1 cellular context compared by ENCODE assay signal in genomic region chr7:31958216-31958615, GRCh38.
TF ChIP-seq lines count a peak whose summit lies in the region.

No MANE protein-coding gene starts in this region.

TF ChIP-seq in A549, 52 proteins besides CTCF, POLR2A, EP300 and RAD21 (continued from another document):
- TF ChIP-seq, protein P1, sequence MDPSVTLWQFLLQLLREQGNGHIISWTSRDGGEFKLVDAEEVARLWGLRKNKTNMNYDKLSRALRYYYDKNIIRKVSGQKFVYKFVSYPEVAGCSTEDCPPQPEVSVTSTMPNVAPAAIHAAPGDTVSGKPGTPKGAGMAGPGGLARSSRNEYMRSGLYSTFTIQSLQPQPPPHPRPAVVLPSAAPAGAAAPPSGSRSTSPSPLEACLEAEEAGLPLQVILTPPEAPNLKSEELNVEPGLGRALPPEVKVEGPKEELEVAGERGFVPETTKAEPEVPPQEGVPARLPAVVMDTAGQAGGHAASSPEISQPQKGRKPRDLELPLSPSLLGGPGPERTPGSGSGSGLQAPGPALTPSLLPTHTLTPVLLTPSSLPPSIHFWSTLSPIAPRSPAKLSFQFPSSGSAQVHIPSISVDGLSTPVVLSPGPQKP (IDR thresholded peaks at IDR 0.05; ENCODE audit: low read depth, low read length) = no peak
- TF ChIP-seq RCOR1 (IDR thresholded peaks at IDR 0.05; ENCODE audit: low read depth, low read length) (no peak), HOXB13 (CRISPR knock-in tag; IDR thresholded peaks at IDR 0.05; ENCODE audit: low read depth) (no peak), ESRRA (IDR thresholded peaks at IDR 0.05; ENCODE audit: borderline replicate concordance, low read length) (no peak), MAZ (IDR thresholded peaks at IDR 0.05; ENCODE audit: borderline replicate concordance, low read depth, low read length) (no peak), CHD2 (IDR thresholded peaks at IDR 0.05; ENCODE audit: low read length, partially characterized antibody) (no peak), TP53 (CRISPR knock-in tag; IDR thresholded peaks at IDR 0.05) (no peak), KDM5A (IDR thresholded peaks at IDR 0.05) (no peak), ZC3H11A (IDR thresholded peaks at IDR 0.05) (no peak), ZSCAN20 (CRISPR knock-in tag; IDR thresholded peaks at IDR 0.05) (no peak), KDM1A (IDR thresholded peaks at IDR 0.05; ENCODE audit: low read depth) (no peak), TFCP2L1 (CRISPR knock-in tag; IDR thresholded peaks at IDR 0.05) (no peak), RFX5 (IDR thresholded peaks at IDR 0.05) (no peak), BCL3 (IDR thresholded peaks at IDR 0.05) (0 out of 3 replicates have a peak, but pooled peaks have one; percentile 50), RNF2 (IDR thresholded peaks at IDR 0.05; ENCODE audit: borderline replicate concordance, low read depth) (no peak), RARB (CRISPR knock-in tag; IDR thresholded peaks at IDR 0.05) (no peak), SREBF2 (IDR thresholded peaks at IDR 0.05) (no peak), JUN (IDR thresholded peaks at IDR 0.05) (no peak; a peak in 1 of 5 replicates), CEBPB (IDR thresholded peaks at IDR 0.05) (peak; percentile 88 to 94), E2F6 (IDR thresholded peaks at IDR 0.05; ENCODE audit: borderline replicate concordance, low read depth) (no peak), MAFK (IDR thresholded peaks at IDR 0.05; ENCODE audit: partially characterized antibody) (no peak), POLR2AphosphoS2 (conservative IDR thresholded peaks at IDR 0.05; ENCODE audit: low read length) (no peak), ATOH8 (CRISPR knock-in tag; IDR thresholded peaks at IDR 0.05; ENCODE audit: low read depth) (no peak), CBX8 (IDR thresholded peaks at IDR 0.05) (no peak), EHMT2 (IDR thresholded peaks at IDR 0.05; ENCODE audit: low read depth) (no peak), HOXA7 (CRISPR knock-in tag; IDR thresholded peaks at IDR 0.05) (no peak), CBX2 (IDR thresholded peaks at IDR 0.05; ENCODE audit: borderline replicate concordance, low read depth) (no peak), PBX3 (IDR thresholded peaks at IDR 0.05) (no peak), ZNF302 (CRISPR knock-in tag; IDR thresholded peaks at IDR 0.05) (no peak), PHF8 (IDR thresholded peaks at IDR 0.05; ENCODE audit: borderline replicate concordance, low read depth) (no peak), NR3C1 (IDR thresholded peaks at IDR 0.05) (no peak), MYC (IDR thresholded peaks at IDR 0.05; ENCODE audit: borderline replicate concordance, low read length) (no peak), FOXS1 (CRISPR knock-in tag; IDR thresholded peaks at IDR 0.05) (no peak)
- TF ChIP-seq, protein P2, sequence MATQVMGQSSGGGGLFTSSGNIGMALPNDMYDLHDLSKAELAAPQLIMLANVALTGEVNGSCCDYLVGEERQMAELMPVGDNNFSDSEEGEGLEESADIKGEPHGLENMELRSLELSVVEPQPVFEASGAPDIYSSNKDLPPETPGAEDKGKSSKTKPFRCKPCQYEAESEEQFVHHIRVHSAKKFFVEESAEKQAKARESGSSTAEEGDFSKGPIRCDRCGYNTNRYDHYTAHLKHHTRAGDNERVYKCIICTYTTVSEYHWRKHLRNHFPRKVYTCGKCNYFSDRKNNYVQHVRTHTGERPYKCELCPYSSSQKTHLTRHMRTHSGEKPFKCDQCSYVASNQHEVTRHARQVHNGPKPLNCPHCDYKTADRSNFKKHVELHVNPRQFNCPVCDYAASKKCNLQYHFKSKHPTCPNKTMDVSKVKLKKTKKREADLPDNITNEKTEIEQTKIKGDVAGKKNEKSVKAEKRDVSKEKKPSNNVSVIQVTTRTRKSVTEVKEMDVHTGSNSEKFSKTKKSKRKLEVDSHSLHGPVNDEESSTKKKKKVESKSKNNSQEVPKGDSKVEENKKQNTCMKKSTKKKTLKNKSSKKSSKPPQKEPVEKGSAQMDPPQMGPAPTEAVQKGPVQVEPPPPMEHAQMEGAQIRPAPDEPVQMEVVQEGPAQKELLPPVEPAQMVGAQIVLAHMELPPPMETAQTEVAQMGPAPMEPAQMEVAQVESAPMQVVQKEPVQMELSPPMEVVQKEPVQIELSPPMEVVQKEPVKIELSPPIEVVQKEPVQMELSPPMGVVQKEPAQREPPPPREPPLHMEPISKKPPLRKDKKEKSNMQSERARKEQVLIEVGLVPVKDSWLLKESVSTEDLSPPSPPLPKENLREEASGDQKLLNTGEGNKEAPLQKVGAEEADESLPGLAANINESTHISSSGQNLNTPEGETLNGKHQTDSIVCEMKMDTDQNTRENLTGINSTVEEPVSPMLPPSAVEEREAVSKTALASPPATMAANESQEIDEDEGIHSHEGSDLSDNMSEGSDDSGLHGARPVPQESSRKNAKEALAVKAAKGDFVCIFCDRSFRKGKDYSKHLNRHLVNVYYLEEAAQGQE (IDR thresholded peaks at IDR 0.05) = no peak
- TF ChIP-seq, protein P3, sequence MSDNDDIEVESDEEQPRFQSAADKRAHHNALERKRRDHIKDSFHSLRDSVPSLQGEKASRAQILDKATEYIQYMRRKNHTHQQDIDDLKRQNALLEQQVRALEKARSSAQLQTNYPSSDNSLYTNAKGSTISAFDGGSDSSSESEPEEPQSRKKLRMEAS (IDR thresholded peaks at IDR 0.05) = no peak
